ENCODE assay signal across 9 cellular contexts in the genomic region with DNA sequence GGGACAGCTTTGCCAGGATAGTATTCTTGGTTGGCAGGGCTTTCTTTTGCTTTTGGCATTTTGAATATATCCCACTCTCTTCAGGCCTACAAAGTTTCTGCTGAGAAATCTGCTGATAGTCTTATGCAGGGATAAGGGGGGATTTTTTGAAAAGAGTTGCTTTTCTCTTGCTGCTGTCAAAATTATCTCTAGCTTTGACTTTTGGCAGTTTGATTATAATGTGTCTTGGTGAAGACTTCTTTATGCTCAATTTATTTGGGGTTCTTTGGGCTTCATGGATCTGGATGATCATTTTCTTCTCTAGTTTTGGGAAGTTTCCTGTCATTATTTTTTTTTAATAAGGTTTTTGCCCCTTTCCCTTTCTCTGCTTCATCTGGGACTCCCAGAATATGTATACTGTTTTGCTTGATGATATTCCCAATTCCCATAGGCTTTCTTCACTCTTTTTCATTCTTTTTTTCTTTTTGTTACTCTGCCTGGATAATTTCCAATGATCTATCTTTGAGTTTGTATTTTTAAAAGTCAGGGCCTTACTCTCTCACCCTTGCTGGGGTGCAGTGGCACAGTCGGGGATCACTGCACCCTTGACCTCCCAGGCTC. TPM values are rescaled to one million over a fixed set of nuclear protein-coding genes. Genes with fewer than 3 reads are reported as not detected.
"Had no signal": no experiment of that assay in that cellular context is flagged by ENCODE, and none has a peak within 500 bp of the region (broad histone marks: within the 10 kb centered on the region; RNA-seq: fewer than 3 reads in every experiment).

No MANE protein-coding gene starts in this region.

- H3K4me1 ChIP-seq: HAP-1 had no signal

- DNase-seq: GM23248, GOT3, H7, IMR-90, KG1 had no signal

- ATAC-seq: HCT116, K562 had no signal

- H2AFZ ChIP-seq: GM23248 had no signal

- H3K4me3 ChIP-seq: GM23248, HAP-1, K562 had no signal

- H3K9ac ChIP-seq: GM23248 had no signal

- H3K36me3 ChIP-seq: HAP-1 had no signal

- H3K27ac ChIP-seq: GM23248, HL-60 had no signal

RNA-seq across cellular contexts. Expression of gene MNX1, which starts 31.4 kb away (rescaled TPM):
- total RNA-seq: GM23248, IMR-90 had no signal
- polyA plus RNA-seq: GM23248, IMR-90 had no signal
